Comparison of ENCODE assay signal across 8 cellular contexts in the genomic region with DNA sequence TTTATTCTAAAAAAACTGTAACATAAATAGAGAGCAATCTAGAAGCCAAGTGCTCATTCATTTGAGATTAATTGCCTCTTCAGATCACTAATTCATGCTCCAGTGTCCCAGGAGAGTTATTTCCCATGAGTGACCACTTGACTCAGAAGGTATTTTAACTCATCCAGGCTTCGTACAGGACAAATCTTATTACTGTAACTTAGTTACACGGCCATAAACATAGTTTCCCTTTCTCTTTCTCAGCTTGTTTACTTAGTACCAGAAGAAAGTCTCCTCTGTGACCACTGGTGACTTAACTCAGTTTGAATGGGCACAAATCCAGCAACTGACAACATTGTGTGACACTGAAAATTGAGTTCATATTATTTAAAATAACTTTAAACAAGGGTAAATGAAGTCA. TPM values are rescaled to one million over a fixed set of nuclear protein-coding genes. Genes with fewer than 3 reads are reported as not detected.
DNase-seq lines count a peak whose midpoint lies in the region; ATAC-seq, FAIRE-seq and TF ChIP-seq lines count a peak whose summit lies in the region.

No MANE protein-coding gene starts in this region.

- H3K4me2 ChIP-seq in HepG2 (ENCODE audit: low read depth, low read length): peak overlapping the region; percentile 40

- no peak overlapping the region for H3K27ac ChIP-seq in HepG2 (ENCODE audit: extremely low read length, insufficient read depth, low read length)
- no peak overlapping the region for H3K27ac ChIP-seq in right atrium auricular region

- POLR2A ChIA-PET in HepG2 (lab: Yijun Ruan, JAX): no interaction called here

- TF ChIP-seq POLR2A in HepG2 (IDR thresholded peaks at IDR 0.05; ENCODE audit: insufficient read depth in 1 of 2, low read depth in 2 of 2, low read length in 2 of 2): no peak

- no peaks in the 10 kb centered on the region for H3K36me3 ChIP-seq in HepG2 (replicated peaks in 1 of 2; ENCODE audit: control insufficient read depth in 1 of 2, insufficient read depth in 2 of 2, low read length in 2 of 2)
- no peaks in the 10 kb centered on the region for H3K36me3 ChIP-seq in right atrium auricular region

- no peak for TF ChIP-seq CTCF in HepG2 (CRISPR knock-in tag; IDR thresholded peaks at IDR 0.05)
- no peak for TF ChIP-seq CTCF in right atrium auricular region (IDR thresholded peaks at IDR 0.05)

- intact Hi-C loops in HepG2 (cut with micrococcal nuclease; ENCODE audit: unreplicated experiment): loop anchor here (10.0 kb wide), 1 partner anchor 228 kb away; a partner anchor contains a TSS

- TF ChIP-seq RAD21 in HepG2 (CRISPR knock-in tag; IDR thresholded peaks at IDR 0.05): no peak

- no peaks in the 10 kb centered on the region for H3K9me3 ChIP-seq in HepG2 (ENCODE audit: low read length)
- H3K9me3 ChIP-seq in right atrium auricular region: no peaks in the 10 kb centered on the region

- peak; percentile 11 to 58 for DNase-seq in NCI-H524 (lab: John Stamatoyannopoulos, UW)
- DNase-seq in HepG2 (ENCODE audit: low spot score): peak; percentile 47
- no peak for DNase-seq in anterior cingulate cortex (lab: John Stamatoyannopoulos, UW)
- no peak for DNase-seq in mesenteric fat pad (ENCODE audit: low spot score)
- no peak for DNase-seq in right atrium auricular region (ENCODE audit: low spot score)
- DNase-seq in activated CD4-positive, alpha-beta T cell treated with anti-CD3 and anti-CD28 coated beads, Interleukin-2, amount 50 U/mL, for 48 hours: no peak

- 10% methylated on average over 2 of the region's 2 CpGs for WGBS in HepG2 (ENCODE audit: low lambda C conversion rate)

- peak overlapping the region in 1 of 3 experiments; percentile 12; a peak in 1 of 6 replicates for H3K4me3 ChIP-seq in HepG2 (replicated peaks in 1 of 3; ENCODE audit: insufficient read depth in 1 of 3, low read depth in 2 of 3, low read length in 3 of 3)
- no peak overlapping the region for H3K4me3 ChIP-seq in right atrium auricular region

- H3K27me3 ChIP-seq in HepG2 (ENCODE audit: control insufficient read depth in 1 of 2, insufficient read depth in 2 of 2, low read length in 2 of 2) (no peaks in the 10 kb centered on the region), right atrium auricular region (no peaks in the 10 kb centered on the region)

- no peak for FAIRE-seq in HepG2 (lab: Jason Lieb, UNC)

- no peaks in the 10 kb centered on the region for H4K20me1 ChIP-seq in HepG2 (ENCODE audit: insufficient read depth, low read length)

- in situ Hi-C loops in HepG2 (cut with HindIII; ENCODE audit: extremely low pct_ligation_motif_present, low pct_unique_long_range_greater_than_20kb): loop anchor here (5.0 kb wide), 1 partner anchor 540 kb away; no protein-coding TSS in a partner anchor

- H2AFZ ChIP-seq in HepG2 (ENCODE audit: low read length): no peak overlapping the region

- no peaks in the 10 kb centered on the region for H3K79me2 ChIP-seq in HepG2 (ENCODE audit: insufficient read depth, low read length)

- TF ChIP-seq EP300 in HepG2 (IDR thresholded peaks at IDR 0.05; ENCODE audit: low read depth in 2 of 2, low read length in 2 of 2): no peak
- no peak for TF ChIP-seq EP300 in HepG2 (CRISPR knock-in tag; IDR thresholded peaks at IDR 0.05; ENCODE audit: borderline replicate concordance)

- BruUV-seq in HepG2 (replicated peaks; lab: Mats Ljungman, UMichigan): no TSS peak

- ATAC-seq in GM18511 (IDR thresholded peaks at IDR 0.05; ENCODE audit: unreplicated experiment): peak; percentile 70
- peak; percentile 56 for ATAC-seq in HG02884 (IDR thresholded peaks at IDR 0.05; ENCODE audit: unreplicated experiment)
- ATAC-seq in HepG2: peak; percentile 69

- peaks cover 9% of the 10 kb centered on the region; the same call in 1 of the 2 replicates for H3K4me1 ChIP-seq in HepG2 (ENCODE audit: insufficient read depth, low read length)
- peaks cover 0 to 4% of the 10 kb centered on the region in 2 donors for H3K4me1 ChIP-seq in right atrium auricular region

- H3K9ac ChIP-seq in HepG2 (ENCODE audit: insufficient read depth, low read depth, low read length): peak overlapping the region; percentile 33; the same call in 1 of the 2 replicates

- CTCF ChIA-PET in HepG2 (lab: Yijun Ruan, JAX; ENCODE audit: low intra/inter-chr PET ratio, low total read pairs): interaction anchor here (3.4 kb wide), 1 partner anchor 544 kb away, joined by 45 read pairs; no protein-coding TSS in a partner anchor

TF ChIP-seq in HepG2, 621 proteins besides CTCF, POLR2A, EP300 and RAD21:
- peak; percentile 40; the same call in 1 of the 2 replicates for TF ChIP-seq HMG20A (CRISPR knock-in tag; IDR thresholded peaks at IDR 0.05; ENCODE audit: borderline replicate concordance)
- no peak for TF ChIP-seq SAFB2 (CRISPR knock-in tag; IDR thresholded peaks at IDR 0.05; ENCODE audit: borderline replicate concordance, low read depth)
- TF ChIP-seq ATF1 (CRISPR knock-in tag; IDR thresholded peaks at IDR 0.05): no peak
- no peak for TF ChIP-seq GTF2F1 (IDR thresholded peaks at IDR 0.05; ENCODE audit: low read length)
- TF ChIP-seq, protein P1, sequence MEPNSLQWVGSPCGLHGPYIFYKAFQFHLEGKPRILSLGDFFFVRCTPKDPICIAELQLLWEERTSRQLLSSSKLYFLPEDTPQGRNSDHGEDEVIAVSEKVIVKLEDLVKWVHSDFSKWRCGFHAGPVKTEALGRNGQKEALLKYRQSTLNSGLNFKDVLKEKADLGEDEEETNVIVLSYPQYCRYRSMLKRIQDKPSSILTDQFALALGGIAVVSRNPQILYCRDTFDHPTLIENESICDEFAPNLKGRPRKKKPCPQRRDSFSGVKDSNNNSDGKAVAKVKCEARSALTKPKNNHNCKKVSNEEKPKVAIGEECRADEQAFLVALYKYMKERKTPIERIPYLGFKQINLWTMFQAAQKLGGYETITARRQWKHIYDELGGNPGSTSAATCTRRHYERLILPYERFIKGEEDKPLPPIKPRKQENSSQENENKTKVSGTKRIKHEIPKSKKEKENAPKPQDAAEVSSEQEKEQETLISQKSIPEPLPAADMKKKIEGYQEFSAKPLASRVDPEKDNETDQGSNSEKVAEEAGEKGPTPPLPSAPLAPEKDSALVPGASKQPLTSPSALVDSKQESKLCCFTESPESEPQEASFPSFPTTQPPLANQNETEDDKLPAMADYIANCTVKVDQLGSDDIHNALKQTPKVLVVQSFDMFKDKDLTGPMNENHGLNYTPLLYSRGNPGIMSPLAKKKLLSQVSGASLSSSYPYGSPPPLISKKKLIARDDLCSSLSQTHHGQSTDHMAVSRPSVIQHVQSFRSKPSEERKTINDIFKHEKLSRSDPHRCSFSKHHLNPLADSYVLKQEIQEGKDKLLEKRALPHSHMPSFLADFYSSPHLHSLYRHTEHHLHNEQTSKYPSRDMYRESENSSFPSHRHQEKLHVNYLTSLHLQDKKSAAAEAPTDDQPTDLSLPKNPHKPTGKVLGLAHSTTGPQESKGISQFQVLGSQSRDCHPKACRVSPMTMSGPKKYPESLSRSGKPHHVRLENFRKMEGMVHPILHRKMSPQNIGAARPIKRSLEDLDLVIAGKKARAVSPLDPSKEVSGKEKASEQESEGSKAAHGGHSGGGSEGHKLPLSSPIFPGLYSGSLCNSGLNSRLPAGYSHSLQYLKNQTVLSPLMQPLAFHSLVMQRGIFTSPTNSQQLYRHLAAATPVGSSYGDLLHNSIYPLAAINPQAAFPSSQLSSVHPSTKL (CRISPR knock-in tag; IDR thresholded peaks at IDR 0.05): 0 out of 2 replicates have a peak, but pooled peaks have one; percentile 10
- 0 out of 2 replicates have a peak, but pooled peaks have one; percentile 41 for TF ChIP-seq IRF2 (CRISPR knock-in tag; IDR thresholded peaks at IDR 0.05)
- TF ChIP-seq FOXA3 (CRISPR knock-in tag; IDR thresholded peaks at IDR 0.05): peak; percentile 78
- no peak for TF ChIP-seq FOXP1 (IDR thresholded peaks at IDR 0.05)
- no peak for TF ChIP-seq FOXP1 (CRISPR knock-in tag; IDR thresholded peaks at IDR 0.05)
- peak; percentile 49; the same call in 1 of the 2 replicates for TF ChIP-seq FOXJ3 (CRISPR knock-in tag; IDR thresholded peaks at IDR 0.05; ENCODE audit: borderline replicate concordance)
- no peak for TF ChIP-seq FOXA1 (IDR thresholded peaks at IDR 0.05)
- TF ChIP-seq FOXA1 (CRISPR knock-in tag; IDR thresholded peaks at IDR 0.05): peak; percentile 79
- 0 out of 2 replicates have a peak, but pooled peaks have one; percentile 22 for TF ChIP-seq MIER3 (CRISPR knock-in tag; IDR thresholded peaks at IDR 0.05; ENCODE audit: borderline replicate concordance)

RNA-seq across cellular contexts. Expression of a gene that starts 25.3 kb away (rescaled TPM):
- total RNA-seq in HepG2 (2016; rRNA removed; fragmentation: Illumina TruSeq; extraction: Trizol) (210 and 304 TPM in 2 replicates), mesenteric fat pad (82.5 TPM), right atrium auricular region (10 to 100 TPM; 82.3 to 90.5 TPM)
- total RNA-seq in HepG2 (2016; cell fraction: cytosol; rRNA removed; fragmentation: Illumina TruSeq; extraction: Trizol; ENCODE audit: low read depth): 60.5 and 63.1 TPM in 2 replicates
- total RNA-seq in HepG2 (2016; cell fraction: insoluble cytoplasmic fraction; rRNA removed; fragmentation: Illumina TruSeq; extraction: Trizol): 211 and 325 TPM in 2 replicates
- total RNA-seq in HepG2 (2016; cell fraction: membrane; rRNA removed; fragmentation: Illumina TruSeq; extraction: Trizol): 113 and 123 TPM in 2 replicates
- 92.8 and 108 TPM in 2 replicates for total RNA-seq in HepG2 (2016; cell fraction: nucleus; rRNA removed; fragmentation: Illumina TruSeq; extraction: Trizol)
- 60.5 and 90.2 TPM in 2 replicates for polyA plus RNA-seq in HepG2 (2011; rRNA removed)
- 45.8 and 60.2 TPM in 2 replicates for polyA plus RNA-seq in HepG2 (2011; cell fraction: cytosol; rRNA removed)
- 17.7 and 21.2 TPM in 2 replicates for polyA plus RNA-seq in HepG2 (2011; cell fraction: nucleus; rRNA removed)
- 129 and 162 TPM in 2 replicates for polyA plus RNA-seq in HepG2 (2012)
- 46.3 and 52.4 TPM in 2 replicates for polyA plus RNA-seq in HepG2 (2016; cell fraction: cytosol; fragmentation: Illumina TruSeq; extraction: Trizol; ENCODE audit: low read depth)
- polyA plus RNA-seq in HepG2 (2016; cell fraction: insoluble cytoplasmic fraction; fragmentation: Illumina TruSeq; extraction: Trizol; ENCODE audit: low read depth): 217 and 252 TPM in 2 replicates
- polyA plus RNA-seq in HepG2 (2016; cell fraction: membrane; fragmentation: Illumina TruSeq; extraction: Trizol; ENCODE audit: low read depth): 79.1 and 79.5 TPM in 2 replicates
- polyA plus RNA-seq in HepG2 (2016; cell fraction: nucleus; fragmentation: Illumina TruSeq; extraction: Trizol; ENCODE audit: insufficient read depth, low read depth): 79.8 and 83.2 TPM in 2 replicates
- polyA minus RNA-seq in HepG2 (2011; rRNA and poly(A)+ RNA removed; ENCODE audit: low replicate concordance): 56.9 and 58.5 TPM in 2 replicates
- polyA minus RNA-seq in HepG2 (2011; cell fraction: cytosol; rRNA and poly(A)+ RNA removed): 65.8 and 69.6 TPM in 2 replicates
- 83.3 and 106 TPM in 2 replicates for polyA minus RNA-seq in HepG2 (2011; cell fraction: nucleus; rRNA and poly(A)+ RNA removed)

Comparison
In these comparisons a context has a peak if more than half of its experiments do, and no peak if none do; other contexts are left out.
1. DNase-seq: peak in NCI-H524 (2 of 2) and HepG2 (single experiment); none in anterior cingulate cortex (0 of 58), mesenteric fat pad (single experiment), right atrium auricular region (single experiment) and activated CD4-positive, alpha-beta T cell treated with anti-CD3 and anti-CD28 coated beads, Interleukin-2, amount 50 U/mL, for 48 hours (0 of 2).
2. Peak in every context shown above with its lines, with median percentiles within 50 percentile points of each other: ATAC-seq.